28 cellular contexts compared by ENCODE assay signal in the genomic region with DNA sequence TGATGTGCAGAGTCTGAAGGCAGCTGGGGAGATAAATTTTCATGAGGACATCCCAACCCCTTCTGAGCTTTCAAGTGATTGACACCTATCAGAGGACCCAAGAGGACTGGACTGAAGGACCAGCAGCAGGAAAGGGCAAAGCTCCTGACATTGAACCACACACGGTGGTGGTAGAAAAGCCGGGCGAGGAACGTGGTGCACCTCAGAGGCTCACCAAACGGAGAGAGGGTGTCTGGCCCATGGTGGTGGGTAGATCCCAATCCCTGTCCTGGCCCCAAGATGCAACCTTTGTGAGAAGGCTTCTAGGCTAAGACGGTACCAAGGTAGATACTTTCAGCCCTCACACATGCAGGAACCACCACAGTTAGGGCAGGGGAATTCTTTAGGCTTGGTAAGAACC. TPM values are rescaled to one million over a fixed set of nuclear protein-coding genes. Genes with fewer than 3 reads are reported as not detected.
"Had no signal": no experiment of that assay in that cellular context is flagged by ENCODE, and none has a peak within 500 bp of the region (broad histone marks: within the 10 kb centered on the region; RNA-seq: fewer than 3 reads in every experiment).

No MANE protein-coding gene starts in this region.

- FAIRE-seq: islet of Langerhans, kidney had no signal

- H3K4me1 ChIP-seq: left lung, lower lobe of right lung had no signal

- H3K4me2 ChIP-seq: neural progenitor cell had no signal

- DNase-seq: heart left ventricle; hypothalamus; immature natural killer cell; kidney; left colon; left lung; lower lobe of right lung; mammary epithelial cell; mesendoderm; naive B cell; natural killer cell; nephron progenitor cell; ovary; stimulated activated CD4-positive, alpha-beta T cell treated with anti-CD3 and anti-CD28 coated beads, Interleukin-4, amount 100 ng/mL, for 24 hours; stimulated activated naive B cell treated with anti-CD40 and anti-IgM and Interleukin-4, amounts not matched to agents 10 μg/mL and 1 μg/mL and 100 μg/mL, for 72 hours; stimulated activated naive CD8-positive, alpha-beta T cell treated with anti-CD3 and anti-CD28 coated beads, Interleukin-15, Interleukin-2, amounts not matched to agents 100 U/mL and 50 U/mL, for 24 hours; stomach; testis; tibial artery had no signal

- H3K27ac Mint-ChIP-seq: immature natural killer cell; mesothelial cell of epicardium; naive B cell; natural killer cell; nephron progenitor cell; neural progenitor cell; progenitor cell of endocrine pancreas; stimulated activated naive B cell treated with anti-CD40 and anti-IgM and Interleukin-4, amounts not matched to agents 10 μg/mL and 1 μg/mL and 100 μg/mL, for 72 hours; type B pancreatic cell had no signal

- H3K4me3 Mint-ChIP-seq: immature natural killer cell; mesothelial cell of epicardium; naive B cell; natural killer cell; nephron progenitor cell; neural progenitor cell; stimulated activated naive B cell treated with anti-CD40 and anti-IgM and Interleukin-4, amounts not matched to agents 10 μg/mL and 1 μg/mL and 100 μg/mL, for 72 hours; type B pancreatic cell had no signal

- H3K9me3 ChIP-seq: heart left ventricle, left lung, lower lobe of right lung, ovary, right atrium auricular region, stomach, testis, tibial artery had no signal

- ATAC-seq: heart left ventricle; left colon; left lung; natural killer cell; stimulated activated naive CD8-positive, alpha-beta T cell treated with anti-CD3 and anti-CD28 coated beads, Interleukin-15, Interleukin-2, amounts not matched to agents 100 U/mL and 50 U/mL, for 24 hours had no signal

- H3K9ac ChIP-seq: neural progenitor cell had no signal

- H3K4me3 ChIP-seq: heart left ventricle, left lung, lower lobe of right lung, neural progenitor cell, ovary, right atrium auricular region, skin epidermis, stomach, testis, tibial artery had no signal

- H3K36me3 Mint-ChIP-seq: immature natural killer cell; mesothelial cell of epicardium; naive B cell; natural killer cell; neural progenitor cell; stimulated activated naive B cell treated with anti-CD40 and anti-IgM and Interleukin-4, amounts not matched to agents 10 μg/mL and 1 μg/mL and 100 μg/mL, for 72 hours; type B pancreatic cell had no signal

- H3K27me3 ChIP-seq: left lung, neural progenitor cell, ovary, right atrium auricular region, stomach, testis, tibial artery had no signal

- H3K4me1 Mint-ChIP-seq: immature natural killer cell; naive B cell; natural killer cell; stimulated activated naive B cell treated with anti-CD40 and anti-IgM and Interleukin-4, amounts not matched to agents 10 μg/mL and 1 μg/mL and 100 μg/mL, for 72 hours had no signal

- H3K9me3 Mint-ChIP-seq: mesothelial cell of epicardium; naive B cell; nephron progenitor cell; neural progenitor cell; stimulated activated naive B cell treated with anti-CD40 and anti-IgM and Interleukin-4, amounts not matched to agents 10 μg/mL and 1 μg/mL and 100 μg/mL, for 72 hours; type B pancreatic cell had no signal

- H3K36me3 ChIP-seq: heart left ventricle, left lung, lower lobe of right lung, neural progenitor cell, ovary, right atrium auricular region, stomach, tibial artery had no signal

- H3K27ac ChIP-seq: heart left ventricle, left lung, lower lobe of right lung, neural progenitor cell, ovary, right atrium auricular region, skin epidermis, stomach, testis, tibial artery had no signal

- H2AFZ ChIP-seq: neural progenitor cell had no signal

RNA-seq across cellular contexts. Expression of a gene that starts 52.1 kb away (rescaled TPM):
- total RNA-seq: natural killer cell, pulmonary artery endothelial cell, renal cortical epithelial cell had no signal
- polyA plus RNA-seq: immature natural killer cell, mammary epithelial cell had no signal
